Comparison of ENCODE assay signal across 18 cellular contexts in the genomic region with DNA sequence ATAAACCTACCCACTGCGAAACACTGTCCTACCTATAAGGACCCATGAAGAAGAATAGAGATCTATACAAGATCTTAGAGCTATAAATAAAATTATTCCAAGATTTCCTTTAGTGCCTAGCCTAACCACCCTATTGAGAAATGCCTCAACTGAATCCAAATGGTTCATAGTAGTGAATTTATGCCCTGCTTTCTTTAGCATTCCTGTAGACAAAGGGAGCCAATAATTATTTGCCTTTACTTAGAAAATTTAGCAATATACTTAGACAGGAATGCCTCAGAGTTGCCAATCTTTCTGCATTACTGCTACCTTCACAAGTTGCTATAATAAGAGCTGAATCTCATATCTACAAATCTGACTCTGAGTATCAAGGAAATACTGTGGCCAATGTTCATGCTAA.
DNase-seq lines count a peak whose midpoint lies in the region; ATAC-seq and TF ChIP-seq lines count a peak whose summit lies in the region.
"Had no signal": no experiment of that assay in that cellular context is flagged by ENCODE, and none has a peak within 500 bp of the region (broad histone marks: within the 10 kb centered on the region; RNA-seq: fewer than 3 reads in every experiment).

No MANE protein-coding gene starts in this region.

- peak overlapping the region; percentile 72 for H3K27ac ChIP-seq in epithelial cell of prostate
- no peak overlapping the region for H3K27ac ChIP-seq in naive thymus-derived CD4-positive, alpha-beta T cell (ENCODE audit: low read depth, low read length)
- H3K27ac ChIP-seq: 22Rv1; A549; BLaER1 treated with 17β-estradiol and CSF1 and Interleukin-3, amounts not matched to agents 10 nM and 100 nM had no signal

- no peaks in the 10 kb centered on the region for H3K27me3 Mint-ChIP-seq in nephron (ENCODE audit: low read depth)
- no peaks in the 10 kb centered on the region for H3K27me3 Mint-ChIP-seq in naive thymus-derived CD4-positive, alpha-beta T cell
- H3K27me3 Mint-ChIP-seq: B cell had no signal

- POLR2A ChIA-PET in AG04449 (lab: Yijun Ruan, JAX), result no interaction called here
- POLR2A ChIA-PET in naive thymus-derived CD4-positive, alpha-beta T cell (lab: Charles Lee), result no interaction called here

- H3K27ac Mint-ChIP-seq in nephron, result peak overlapping the region in 2 of 3 experiments; percentile 16 to 26
- H3K27ac Mint-ChIP-seq in naive thymus-derived CD4-positive, alpha-beta T cell, result no peak overlapping the region
- H3K27ac Mint-ChIP-seq: B cell; CD8-positive, alpha-beta T cell had no signal

- H3K36me3 Mint-ChIP-seq in nephron (ENCODE audit: low read depth), result peaks cover 76% of the 10 kb centered on the region
- H3K36me3 Mint-ChIP-seq in naive thymus-derived CD4-positive, alpha-beta T cell, result peaks cover 20 to 97% (median 84%) of the 10 kb centered on the region in 5 donors

- TF ChIP-seq CTCF in AG04449 (IDR thresholded peaks at IDR 0.05; ENCODE audit: insufficient read depth, low read length, missing control alignments) (no peak), nephron (IDR thresholded peaks at IDR 0.05; ENCODE audit: unreplicated experiment in 3 of 3) (no peak)

- H3K36me3 ChIP-seq in naive thymus-derived CD4-positive, alpha-beta T cell (ENCODE audit: control insufficient read depth in 2 of 3, insufficient read depth in 3 of 3, low read length in 3 of 3), result peaks cover 0 to 32% (median 9%) of the 10 kb centered on the region in 3 experiments

- no peak for ATAC-seq in HG02759 (IDR thresholded peaks at IDR 0.05; ENCODE audit: unreplicated experiment)
- ATAC-seq in naive thymus-derived CD4-positive, alpha-beta T cell, result no peak
- ATAC-seq: A549; CD8-positive, alpha-beta T cell; HCT116 had no signal

- H3K9me3 Mint-ChIP-seq in nephron, result peaks cover 34% of the 10 kb centered on the region
- H3K9me3 Mint-ChIP-seq in naive thymus-derived CD4-positive, alpha-beta T cell, result peaks cover 0 to 45% (median 23%) of the 10 kb centered on the region in 11 donors

- H3K9me3 ChIP-seq in naive thymus-derived CD4-positive, alpha-beta T cell (ENCODE audit: control insufficient read depth in 2 of 3, low read length in 3 of 3), result peaks cover 0 to 5% (median 0%) of the 10 kb centered on the region in 3 experiments

- intact Hi-C loops in naive thymus-derived CD4-positive, alpha-beta T cell (cut with micrococcal nuclease), result no loop called here

- peaks cover 6% of the 10 kb centered on the region for H3K4me1 Mint-ChIP-seq in nephron
- no peaks in the 10 kb centered on the region for H3K4me1 Mint-ChIP-seq in naive thymus-derived CD4-positive, alpha-beta T cell
- H3K4me1 Mint-ChIP-seq: B cell had no signal

- H3K4me3 Mint-ChIP-seq in nephron, result no peak overlapping the region
- no peak overlapping the region for H3K4me3 Mint-ChIP-seq in naive thymus-derived CD4-positive, alpha-beta T cell
- H3K4me3 Mint-ChIP-seq: B cell; CD8-positive, alpha-beta T cell had no signal

- no peaks in the 10 kb centered on the region for H3K4me1 ChIP-seq in naive thymus-derived CD4-positive, alpha-beta T cell (ENCODE audit: control insufficient read depth in 2 of 2, insufficient read depth in 2 of 2, low read length in 2 of 2)
- H3K4me1 ChIP-seq: A549; BLaER1 treated with 17β-estradiol and CSF1 and Interleukin-3, amounts not matched to agents 10 nM and 100 nM had no signal

- no peaks in the 10 kb centered on the region for H3K27me3 ChIP-seq in naive thymus-derived CD4-positive, alpha-beta T cell (ENCODE audit: control insufficient read depth in 2 of 2, insufficient read depth in 2 of 2, low read length in 2 of 2)
- H3K27me3 ChIP-seq: BLaER1 treated with 17β-estradiol and CSF1 and Interleukin-3, amounts not matched to agents 10 nM and 100 nM had no signal

- no peak overlapping the region for H3K4me3 ChIP-seq in AG04449 (ENCODE audit: low read depth, low read length)
- no peak overlapping the region for H3K4me3 ChIP-seq in naive thymus-derived CD4-positive, alpha-beta T cell (ENCODE audit: low read length)
- H3K4me3 ChIP-seq: A549; BLaER1 treated with 17β-estradiol and CSF1 and Interleukin-3, amounts not matched to agents 10 nM and 100 nM had no signal

- CTCF ChIA-PET in AG04449 (lab: Yijun Ruan, JAX), result no interaction called here
- CTCF ChIA-PET in naive thymus-derived CD4-positive, alpha-beta T cell (lab: Charles Lee), result interaction anchor here (0.6 kb wide), 1 partner anchor 623 kb away, joined by 3 read pairs; no protein-coding TSS in a partner anchor

- DNase-seq in AG04449 (ENCODE audit: low read depth, low spot score) (peak; percentile 10), GM04503 (ENCODE audit: low read depth) (peak; percentile 22), epithelial cell of prostate (ENCODE audit: low read depth, low spot score) (no peak), glomerular visceral epithelial cell (ENCODE audit: extremely low spot score) (no peak)
- no peak for DNase-seq in naive thymus-derived CD4-positive, alpha-beta T cell
- DNase-seq: Calu3; CD8-positive, alpha-beta T cell; DMS79 treated with DMSO at 0.1 percent for 48 hours; EL; GOT3; H7 had no signal

Comparison
In these comparisons a context has a peak if more than half of its experiments do, and no peak if none do; other contexts are left out.
1. DNase-seq: peak in AG04449 (single experiment) and GM04503 (single experiment); none in epithelial cell of prostate (single experiment), glomerular visceral epithelial cell (single experiment) and naive thymus-derived CD4-positive, alpha-beta T cell (0 of 9).
2. H3K27ac Mint-ChIP-seq: peak in nephron (2 of 3); none in naive thymus-derived CD4-positive, alpha-beta T cell (0 of 9).